In genomic region chr13:76596216-76596615, GRCh38 we compare ENCODE assay signal across 17 cellular contexts.
A peak's percentile ranks its signal among the peaks of the same experiment; 100 is the strongest.
DNase-seq lines count a peak whose midpoint lies in the region; ATAC-seq and TF ChIP-seq lines count a peak whose summit lies in the region.
"Had no signal": no experiment of that assay in that cellular context is flagged by ENCODE, and none has a peak within 500 bp of the region (broad histone marks: within the 10 kb centered on the region; RNA-seq: fewer than 3 reads in every experiment).

No MANE protein-coding gene starts in this region.

- DNase-seq in adipocyte (ENCODE audit: low read depth) (peak; percentile 15), brain microvascular endothelial cell (peak; percentile 36), osteoblast (ENCODE audit: insufficient read length, low spot score, missing footprints) (peak; percentile 42), uterus (no peak), left ventricle myocardium superior (no peak), activated gamma-delta T cell treated with Interleukin-2 at 50 U/mL for 16 hours (no peak)
- DNase-seq in stimulated activated CD4-positive, alpha-beta T cell treated with anti-CD3 and anti-CD28 coated beads, Interleukin-1b, Interleukin-23, amount 100 ng/mL, for 48 hours: no peak
- DNase-seq: ACHN; AML-193; Caco-2; CD4-positive, alpha-beta T cell; DMS153; DMS79; GF-D8; HCEC 1CT had no signal

- no peak for TF ChIP-seq POLR2A in uterus (IDR thresholded peaks at IDR 0.05)

- no peaks in the 10 kb centered on the region for H3K79me2 ChIP-seq in osteoblast (ENCODE audit: insufficient read depth, low read length)

- no peak for ATAC-seq in left ventricle myocardium superior
- ATAC-seq: GM23338 had no signal

- no peak overlapping the region for H3K4me3 ChIP-seq in adipocyte (ENCODE audit: low read length)
- H3K4me3 ChIP-seq in brain microvascular endothelial cell (ENCODE audit: low read depth, low read length): no peak overlapping the region
- no peak overlapping the region for H3K4me3 ChIP-seq in osteoblast (ENCODE audit: insufficient read depth, low read length)
- no peak overlapping the region for H3K4me3 ChIP-seq in uterus
- H3K4me3 ChIP-seq: GM23338 had no signal

- no peaks in the 10 kb centered on the region for H3K4me1 ChIP-seq in adipocyte (ENCODE audit: control insufficient read depth, insufficient read depth, low read length)
- no peaks in the 10 kb centered on the region for H3K4me1 ChIP-seq in osteoblast (ENCODE audit: insufficient read depth, low read length)
- H3K4me1 ChIP-seq in uterus: peaks cover 4% of the 10 kb centered on the region in 2 donors

- in situ Hi-C loops in brain microvascular endothelial cell (cut with HindIII; ENCODE audit: low pct_ligation_motif_present, low sequenced_read_pairs): no loop called here

- intact Hi-C loops in uterus (cut with DNase I; ENCODE audit: low total_unique reads) (no loop called here), left ventricle myocardium superior (cut with micrococcal nuclease) (no loop called here)

- H3K36me3 ChIP-seq in adipocyte (ENCODE audit: control insufficient read depth, insufficient read depth, low read length, severe bottlenecking) (no peaks in the 10 kb centered on the region), brain microvascular endothelial cell (replicated peaks) (no peaks in the 10 kb centered on the region), osteoblast (ENCODE audit: insufficient read depth, low read length) (no peaks in the 10 kb centered on the region), uterus (no peaks in the 10 kb centered on the region)

- H3K27me3 ChIP-seq in adipocyte (replicated peaks; ENCODE audit: control insufficient read depth, insufficient read depth, low read length) (no peaks in the 10 kb centered on the region), brain microvascular endothelial cell (replicated peaks) (no peaks in the 10 kb centered on the region), osteoblast (ENCODE audit: insufficient read depth, low read length) (no peaks in the 10 kb centered on the region), uterus (no peaks in the 10 kb centered on the region)

- H4K20me1 ChIP-seq in osteoblast (ENCODE audit: insufficient read depth, low read length): no peaks in the 10 kb centered on the region

- H3K9me3 ChIP-seq in adipocyte (ENCODE audit: control insufficient read depth, low read length) (no peaks in the 10 kb centered on the region), osteoblast (ENCODE audit: low read depth, low read length) (no peaks in the 10 kb centered on the region), uterus (no peaks in the 10 kb centered on the region)

- no peak overlapping the region for H3K9ac ChIP-seq in adipocyte (ENCODE audit: low read length)

- no peak overlapping the region for H2AFZ ChIP-seq in osteoblast (ENCODE audit: low read length)
- H2AFZ ChIP-seq: GM23338 had no signal

- H3K27ac ChIP-seq in brain microvascular endothelial cell (no peak overlapping the region), osteoblast (ENCODE audit: low read depth, low read length) (no peak overlapping the region), uterus (no peak overlapping the region)
- H3K27ac ChIP-seq: C4-2B had no signal

- TF ChIP-seq CTCF in brain microvascular endothelial cell (IDR thresholded peaks at IDR 0.05; ENCODE audit: low read depth, low read length, missing control alignments): no peak
- no peak for TF ChIP-seq CTCF in osteoblast (IDR thresholded peaks at IDR 0.05; ENCODE audit: extremely low read depth, low read depth, low read length)
- no peak for TF ChIP-seq CTCF in uterus (IDR thresholded peaks at IDR 0.05)

- no peak overlapping the region for H3K4me2 ChIP-seq in osteoblast (ENCODE audit: insufficient read depth, low read length)
- H3K4me2 ChIP-seq: GM23338 had no signal

Comparison
In these comparisons a context has a peak if more than half of its experiments do, and no peak if none do; other contexts are left out.
1. DNase-seq: peak in adipocyte (single experiment), brain microvascular endothelial cell (single experiment) and osteoblast (single experiment); none in uterus (0 of 2), stimulated activated CD4-positive, alpha-beta T cell treated with anti-CD3 and anti-CD28 coated beads, Interleukin-1b, Interleukin-23, amount 100 ng/mL, for 48 hours (single experiment), left ventricle myocardium superior (single experiment) and activated gamma-delta T cell treated with Interleukin-2 at 50 U/mL for 16 hours (single experiment).